In the genomic region with DNA sequence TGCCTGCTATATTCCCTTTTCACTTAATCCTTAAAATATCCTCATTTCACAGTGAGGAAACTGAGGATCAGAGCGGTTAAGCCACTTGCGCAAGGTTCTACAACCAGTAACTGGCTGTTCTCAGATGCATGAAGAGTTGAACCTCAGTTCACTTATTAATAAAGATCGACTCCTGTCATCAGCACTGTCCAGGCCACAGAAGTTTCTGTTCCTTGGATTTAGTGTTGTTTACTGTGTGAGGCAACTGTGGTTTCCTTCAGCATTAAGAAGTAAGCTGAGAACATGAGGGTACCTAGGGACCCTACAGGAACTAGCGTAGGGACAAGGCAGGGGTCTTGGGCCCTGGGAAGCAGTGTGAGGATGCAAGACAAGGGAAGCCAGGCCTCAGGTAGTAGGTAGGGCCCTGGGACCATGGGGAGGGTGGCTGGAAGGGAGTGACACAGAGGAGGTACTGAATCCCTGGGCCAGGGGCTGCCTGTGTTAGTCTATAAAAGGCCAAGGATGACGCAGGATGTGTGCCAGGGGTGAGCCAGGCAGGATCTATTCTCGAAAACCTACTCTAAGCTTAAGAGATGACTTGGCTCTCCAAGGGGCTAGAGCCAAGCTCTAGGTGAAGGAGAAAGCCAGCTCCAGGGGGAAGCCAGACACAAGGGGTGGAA, we compare ENCODE assay signal across 20 cellular contexts.
A peak's percentile ranks its signal among the peaks of the same experiment; 100 is the strongest.
DNase-seq lines count a peak whose midpoint lies in the region; ATAC-seq, FAIRE-seq and TF ChIP-seq lines count a peak whose summit lies in the region.
"Had no signal": no experiment of that assay in that cellular context is flagged by ENCODE, and none has a peak within 500 bp of the region (broad histone marks: within the 10 kb centered on the region; RNA-seq: fewer than 3 reads in every experiment).

No MANE protein-coding gene starts in this region.

- H3K4me3 Mint-ChIP-seq in neural progenitor cell: no peak overlapping the region
- H3K4me3 Mint-ChIP-seq: T-helper 17 cell had no signal

- peak overlapping the region; percentile 62 for H3K27ac Mint-ChIP-seq in neural progenitor cell
- H3K27ac Mint-ChIP-seq: T-helper 17 cell had no signal

- peak; percentile 51 for ATAC-seq in GM19397 (IDR thresholded peaks at IDR 0.05; ENCODE audit: unreplicated experiment)
- ATAC-seq: T-helper 17 cell had no signal

- no peaks in the 10 kb centered on the region for H4K20me1 ChIP-seq in MM.1S (ENCODE audit: insufficient read depth, low read length)
- H4K20me1 ChIP-seq in neural progenitor cell (ENCODE audit: low read depth): no peaks in the 10 kb centered on the region

- no peaks in the 10 kb centered on the region for H3K9me3 ChIP-seq in MM.1S (replicated peaks; ENCODE audit: insufficient read depth, low read length)
- H3K9me3 ChIP-seq in neural progenitor cell (ENCODE audit: low read depth): no peaks in the 10 kb centered on the region
- H3K9me3 ChIP-seq: SJSA1 had no signal

- H3K4me2 ChIP-seq in MM.1S (ENCODE audit: low read depth, low read length): no peak overlapping the region
- H3K4me2 ChIP-seq in neural progenitor cell: no peak overlapping the region
- H3K4me2 ChIP-seq: KMS-11, PC-9 had no signal

- no peaks in the 10 kb centered on the region for H3K36me3 Mint-ChIP-seq in neural progenitor cell

- H3K9me2 ChIP-seq in MM.1S (replicated peaks; ENCODE audit: insufficient read depth, low read length): no peaks in the 10 kb centered on the region

- peaks cover 13% of the 10 kb centered on the region for H3K4me1 Mint-ChIP-seq in neural progenitor cell

- H3K27ac ChIP-seq in MM.1S (ENCODE audit: low read length) (peak overlapping the region; percentile 57), neural progenitor cell (no peak overlapping the region)
- H3K27ac ChIP-seq: C4-2B, KMS-11, PC-9, SJSA1 had no signal

- H3F3A ChIP-seq in MM.1S (ENCODE audit: insufficient read depth, low read length): 0 out of 2 replicates have a peak, but pooled peaks cover 2% of the 10 kb centered on the region
- H3F3A ChIP-seq in neural progenitor cell (ENCODE audit: low read depth): peaks cover 19% of the 10 kb centered on the region

- no peaks in the 10 kb centered on the region for H3K9me3 Mint-ChIP-seq in neural progenitor cell

- H3K36me3 ChIP-seq in MM.1S (replicated peaks; ENCODE audit: insufficient read depth, low read length): no peaks in the 10 kb centered on the region
- no peaks in the 10 kb centered on the region for H3K36me3 ChIP-seq in neural progenitor cell
- H3K36me3 ChIP-seq: SJSA1 had no signal

- no peak for FAIRE-seq in frontal cortex (lab: Jason Lieb, UNC)
- FAIRE-seq: H1 had no signal

- H3K4me3 ChIP-seq in MM.1S (ENCODE audit: low read length) (no peak overlapping the region), neural progenitor cell (no peak overlapping the region)
- H3K4me3 ChIP-seq: PC-9, SJSA1 had no signal

- H3K27me3 ChIP-seq in MM.1S (replicated peaks; ENCODE audit: insufficient read depth, low read length): peaks cover 40% of the 10 kb centered on the region
- H3K27me3 ChIP-seq in neural progenitor cell: no peaks in the 10 kb centered on the region

- H3K79me2 ChIP-seq in MM.1S (ENCODE audit: low read length) (no peaks in the 10 kb centered on the region), neural progenitor cell (ENCODE audit: low read depth) (no peaks in the 10 kb centered on the region)

- H3K9ac ChIP-seq in MM.1S (ENCODE audit: low read length): no peak overlapping the region
- no peak overlapping the region for H3K9ac ChIP-seq in neural progenitor cell
- H3K9ac ChIP-seq: KMS-11 had no signal

- peaks cover 17% of the 10 kb centered on the region for H3K4me1 ChIP-seq in MM.1S (ENCODE audit: low read length)
- H3K4me1 ChIP-seq in neural progenitor cell: peaks cover 24% of the 10 kb centered on the region
- H3K4me1 ChIP-seq: SJSA1 had no signal

- H3K27me3 Mint-ChIP-seq in neural progenitor cell (ENCODE audit: insufficient read depth, low read depth): peaks cover 8% of the 10 kb centered on the region

- H2AFZ ChIP-seq in MM.1S (ENCODE audit: low read length) (no peak overlapping the region), neural progenitor cell (replicated peaks) (no peak overlapping the region)
- H2AFZ ChIP-seq: PC-9 had no signal

- no peak for TF ChIP-seq CTCF in MM.1S (IDR thresholded peaks at IDR 0.05; ENCODE audit: low read length)
- no peak for TF ChIP-seq CTCF in neural progenitor cell (IDR thresholded peaks at IDR 0.05)

- peak; percentile 31 for DNase-seq in MM.1S
- peak; percentile 58 for DNase-seq in RPMI8226
- DNase-seq in neural progenitor cell (ENCODE audit: low spot score): no peak
- no peak for DNase-seq in frontal cortex (ENCODE audit: low spot score in 2 of 2)
- no peak for DNase-seq in stimulated activated naive CD4-positive, alpha-beta T cell (lab: John Stamatoyannopoulos, UW)
- DNase-seq in OCI-M1 (lab: John Stamatoyannopoulos, UW): no peak
- DNase-seq in mesenteric fat pad (ENCODE audit: low spot score): no peak
- DNase-seq: ACHN, DND-41, NCI-H1048, NCI-H1436, NCI-H2029 treated with DMSO at 0.1 percent for 48 hours, NCI-H446 treated with DMSO at 0.1 percent for 48 hours, T-helper 17 cell had no signal

Comparison
In these comparisons a context has a peak if more than half of its experiments do, and no peak if none do; other contexts are left out.
1. DNase-seq: peak in MM.1S (single experiment) and RPMI8226 (single experiment); none in neural progenitor cell (single experiment), frontal cortex (0 of 2), stimulated activated naive CD4-positive, alpha-beta T cell (0 of 6), OCI-M1 (single experiment) and mesenteric fat pad (single experiment).